16 cellular contexts compared by ENCODE assay signal in genomic region chr10:128852449-128852848, GRCh38.
DNase-seq lines count a peak whose midpoint lies in the region; ATAC-seq and TF ChIP-seq lines count a peak whose summit lies in the region.
"Had no signal": no experiment of that assay in that cellular context is flagged by ENCODE, and none has a peak within 500 bp of the region (broad histone marks: within the 10 kb centered on the region; RNA-seq: fewer than 3 reads in every experiment).

No MANE protein-coding gene starts in this region.

- no peak overlapping the region for H2BK5ac ChIP-seq in mesendoderm (ENCODE audit: low read length)

- no peak for TF ChIP-seq EP300 in suprapubic skin (IDR thresholded peaks at IDR 0.05)

- H3K36me3 ChIP-seq in left ventricle myocardium inferior (no peaks in the 10 kb centered on the region), heart right ventricle (no peaks in the 10 kb centered on the region), esophagus squamous epithelium (no peaks in the 10 kb centered on the region), prostate gland (no peaks in the 10 kb centered on the region), suprapubic skin (no peaks in the 10 kb centered on the region), mesendoderm (ENCODE audit: control insufficient read depth, insufficient read depth, low read length) (no peaks in the 10 kb centered on the region)
- H3K36me3 ChIP-seq: BLaER1 treated with 17β-estradiol and CSF1 and Interleukin-3, amounts not matched to agents 10 nM and 100 nM had no signal

- no peak overlapping the region for H3K18ac ChIP-seq in mesendoderm (ENCODE audit: low read length)

- H2BK120ac ChIP-seq in mesendoderm (ENCODE audit: low read depth, low read length), result no peak overlapping the region

- TF ChIP-seq CTCF in left ventricle myocardium inferior (IDR thresholded peaks at IDR 0.05; ENCODE audit: borderline replicate concordance) (no peak), heart right ventricle (IDR thresholded peaks at IDR 0.05) (no peak), esophagus squamous epithelium (IDR thresholded peaks at IDR 0.05) (no peak), prostate gland (IDR thresholded peaks at IDR 0.05) (no peak), suprapubic skin (IDR thresholded peaks at IDR 0.05) (no peak)

- no peak overlapping the region for H3K56ac ChIP-seq in mesendoderm (ENCODE audit: low read length)

- ATAC-seq in heart right ventricle, result no peak
- ATAC-seq: GM12878 had no signal

- intact Hi-C loops in left ventricle myocardium inferior (cut with micrococcal nuclease) (no loop called here), heart right ventricle (cut with DNase I) (loop anchor here in 3 of 10 donors (5.0 to 10.0 kb wide), 4 partner anchors 170 to 308 kb away; no protein-coding TSS in a partner anchor), esophagus squamous epithelium (cut with DNase I) (no loop called here), prostate gland (cut with DNase I) (no loop called here)

- no peak overlapping the region for H2AK5ac ChIP-seq in mesendoderm (ENCODE audit: low read length)

- H2BK15ac ChIP-seq in mesendoderm (replicated peaks; ENCODE audit: low read depth), result no peak overlapping the region

- TF ChIP-seq POLR2A in esophagus squamous epithelium (IDR thresholded peaks at IDR 0.05) (no peak), prostate gland (IDR thresholded peaks at IDR 0.05) (no peak), suprapubic skin (IDR thresholded peaks at IDR 0.05) (no peak)

- H3K79me2 ChIP-seq in mesendoderm (ENCODE audit: control insufficient read depth, insufficient read depth, low read length), result no peaks in the 10 kb centered on the region

- no peak overlapping the region for H4K8ac ChIP-seq in mesendoderm (ENCODE audit: low read depth, low read length)

- H3K9ac ChIP-seq in mesendoderm (ENCODE audit: low read length), result no peak overlapping the region
- H3K9ac ChIP-seq: BLaER1 treated with 17β-estradiol and CSF1 and Interleukin-3, amounts not matched to agents 10 nM and 100 nM had no signal

- 93 to 95% methylated on average over 11 of the region's 11 CpGs for WGBS in heart right ventricle, 2 donors
- 86 to 87% methylated on average over 6 to 11 of the region's 11 CpGs for WGBS in esophagus squamous epithelium, 2 donors
- 94% methylated on average over 11 of the region's 11 CpGs for WGBS in prostate gland
- 97% methylated on average over 10 of the region's 11 CpGs for WGBS in suprapubic skin
- WGBS in mesendoderm (ENCODE audit: extremely low coverage, insufficient coverage, low lambda C conversion rate), result no CpG with 5 or more reads among the region's 11 CpGs

- DNase-seq in left ventricle myocardium inferior (no peak), heart right ventricle (no peak), esophagus squamous epithelium (lab: John Stamatoyannopoulos, UW) (no peak), prostate gland (ENCODE audit: low spot score) (no peak), suprapubic skin (ENCODE audit: low spot score in 2 of 2) (no peak), mesendoderm (no peak), MV-4-11 (lab: John Stamatoyannopoulos, UW) (no peak)
- no peak for DNase-seq in NK-92 treated with Interleukin-12 subunit alpha and Interleukin-12 subunit beta, amount 100 ng/mL, for 24 hours (lab: John Stamatoyannopoulos, UW)
- DNase-seq: ACHN; Calu3; CD4-positive, CD25-positive, alpha-beta regulatory T cell; DMS 273 treated with DMSO at 0.1 percent for 48 hours; GOT3; H9 had no signal

- no peak overlapping the region for H3K4me2 ChIP-seq in mesendoderm (ENCODE audit: low read length)
- H3K4me2 ChIP-seq: BLaER1 treated with 17β-estradiol and CSF1 and Interleukin-3, amounts not matched to agents 10 nM and 100 nM had no signal

- H3K27me3 ChIP-seq in left ventricle myocardium inferior (ENCODE audit: low read depth) (no peaks in the 10 kb centered on the region), heart right ventricle (no peaks in the 10 kb centered on the region), esophagus squamous epithelium (no peaks in the 10 kb centered on the region), prostate gland (replicated peaks; ENCODE audit: insufficient read depth) (no peaks in the 10 kb centered on the region), suprapubic skin (no peaks in the 10 kb centered on the region), mesendoderm (ENCODE audit: insufficient read depth, low read length, poor library complexity) (no peaks in the 10 kb centered on the region)
- H3K27me3 ChIP-seq: BLaER1 treated with 17β-estradiol and CSF1 and Interleukin-3, amounts not matched to agents 10 nM and 100 nM had no signal

- H3K4me1 ChIP-seq in left ventricle myocardium inferior, result peaks cover 68% of the 10 kb centered on the region
- peaks cover 25 to 76% (median 46%) of the 10 kb centered on the region in 9 donors for H3K4me1 ChIP-seq in heart right ventricle
- H3K4me1 ChIP-seq in esophagus squamous epithelium, result peaks cover 0 to 26% (median 9%) of the 10 kb centered on the region in 3 donors
- peaks cover 17% of the 10 kb centered on the region for H3K4me1 ChIP-seq in prostate gland (replicated peaks)
- H3K4me1 ChIP-seq in suprapubic skin, result peaks cover 19% of the 10 kb centered on the region
- no peaks in the 10 kb centered on the region for H3K4me1 ChIP-seq in mesendoderm (ENCODE audit: control insufficient read depth, low read depth, low read length)

- H3K4me3 ChIP-seq in left ventricle myocardium inferior, result no peak overlapping the region
- no peak overlapping the region for H3K4me3 ChIP-seq in heart right ventricle
- no peak overlapping the region for H3K4me3 ChIP-seq in esophagus squamous epithelium
- H3K4me3 ChIP-seq in prostate gland, result no peak overlapping the region
- H3K4me3 ChIP-seq in suprapubic skin, result no peak overlapping the region
- no peak overlapping the region for H3K4me3 ChIP-seq in mesendoderm (ENCODE audit: low read length)
- H3K4me3 ChIP-seq: BLaER1 treated with 17β-estradiol and CSF1 and Interleukin-3, amounts not matched to agents 10 nM and 100 nM; GM12878 had no signal

- H3K4ac ChIP-seq in mesendoderm (ENCODE audit: low read depth, low read length), result no peak overlapping the region

- H3K27ac ChIP-seq in left ventricle myocardium inferior (replicated peaks) (peak overlapping the region; percentile 53), heart right ventricle (peak overlapping the region in 4 of 10 donors; percentile 7 to 37 (median 26)), esophagus squamous epithelium (peak overlapping the region in 3 of 4 donors; percentile 25 to 72 (median 60)), prostate gland (peak overlapping the region; percentile 40 to 55), suprapubic skin (peak overlapping the region; percentile 47), mesendoderm (ENCODE audit: low read depth, low read length) (no peak overlapping the region)
- H3K27ac ChIP-seq: BLaER1 treated with 17β-estradiol and CSF1 and Interleukin-3, amounts not matched to agents 10 nM and 100 nM had no signal

- H3K79me1 ChIP-seq in mesendoderm (ENCODE audit: low read length), result no peaks in the 10 kb centered on the region

- no peak overlapping the region for H4K5ac ChIP-seq in mesendoderm (ENCODE audit: low read length)

- no peak overlapping the region for H3K23ac ChIP-seq in mesendoderm (ENCODE audit: low read length)

- H3K9me3 ChIP-seq in left ventricle myocardium inferior (replicated peaks) (no peaks in the 10 kb centered on the region), heart right ventricle (no peaks in the 10 kb centered on the region), esophagus squamous epithelium (peaks cover 0 to 9% (median 0%) of the 10 kb centered on the region in 3 donors), prostate gland (no peaks in the 10 kb centered on the region), suprapubic skin (no peaks in the 10 kb centered on the region)
- H3K9me3 ChIP-seq: BLaER1 treated with 17β-estradiol and CSF1 and Interleukin-3, amounts not matched to agents 10 nM and 100 nM had no signal
